8 cellular contexts compared by ENCODE assay signal in the genomic region with DNA sequence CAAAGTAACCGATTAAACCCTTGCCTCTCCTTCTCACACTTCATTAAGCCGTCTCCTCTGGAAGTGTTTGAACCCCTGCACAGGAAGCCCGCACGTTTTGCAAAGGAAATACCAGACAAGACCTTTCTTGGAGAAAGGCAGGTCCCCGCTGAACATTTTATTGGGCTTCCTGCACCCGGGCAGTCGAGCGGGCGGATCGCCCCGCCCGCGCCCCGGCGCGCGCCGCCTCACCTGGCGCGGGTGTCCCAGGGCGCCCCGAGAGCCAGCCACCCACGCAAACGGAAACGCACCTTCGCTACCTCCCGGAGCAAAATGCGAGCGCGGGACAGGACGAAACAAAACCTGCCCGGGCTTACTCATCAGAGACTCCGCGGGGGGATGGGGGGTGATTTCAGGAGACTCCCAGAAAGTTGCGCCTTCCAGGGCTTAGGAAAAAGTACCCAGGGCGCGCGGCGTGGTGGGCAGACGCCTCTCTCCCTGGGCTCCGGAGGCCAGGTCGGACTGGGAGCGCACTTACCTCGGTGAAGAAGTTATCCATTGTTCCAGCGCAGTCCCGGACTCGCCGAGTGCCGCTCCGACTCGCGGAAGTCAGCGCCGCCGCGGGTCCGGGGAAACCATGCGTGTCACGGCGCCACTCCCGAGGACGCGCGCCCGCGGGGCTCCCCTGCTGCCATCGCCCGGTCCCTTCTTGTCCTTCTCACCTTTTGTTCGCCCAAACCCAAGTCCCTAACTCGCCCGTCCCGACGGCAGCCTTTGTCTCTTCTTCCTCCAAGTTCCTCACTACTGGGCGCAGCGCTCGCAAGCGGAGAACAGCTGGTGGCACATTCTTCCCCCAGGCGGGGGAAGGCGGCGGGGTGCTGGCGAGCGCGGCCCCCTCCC. TPM values are rescaled to one million over a fixed set of nuclear protein-coding genes. Genes with fewer than 3 reads are reported as not detected.
DNase-seq lines count a peak whose midpoint lies in the region; ATAC-seq and TF ChIP-seq lines count a peak whose summit lies in the region.

No MANE protein-coding gene starts in this region.

- no peaks in the 10 kb centered on the region for H3K27me3 ChIP-seq in Peyer's patch

- H3K4me1 ChIP-seq in Peyer's patch: peaks cover 0 to 33% (median 0%) of the 10 kb centered on the region in 4 donors

- H3K27ac ChIP-seq in Peyer's patch: peak overlapping the region; percentile 48 to 95 (median 83)

- TF ChIP-seq CTCF in AG09309 (IDR thresholded peaks at IDR 0.05; ENCODE audit: control insufficient read depth, insufficient read depth, low read depth, low read length, missing control alignments): no peak
- TF ChIP-seq CTCF in Peyer's patch (IDR thresholded peaks at IDR 0.05): no peak

- ATAC-seq in GM18867 (IDR thresholded peaks at IDR 0.05; ENCODE audit: unreplicated experiment) (peak; percentile 53), HG03139 (IDR thresholded peaks at IDR 0.05; ENCODE audit: unreplicated experiment) (peak; percentile 38)

- no peaks in the 10 kb centered on the region for H3K36me3 ChIP-seq in Peyer's patch

- H3K4me3 ChIP-seq in AG09309 (ENCODE audit: control insufficient read depth, low read depth, low read length) (peak overlapping the region; percentile 95), Peyer's patch (peak overlapping the region; percentile 50 to 85 (median 70))

- DNase-seq in AG09309 (ENCODE audit: low read depth): no peak
- DNase-seq in Peyer's patch: peak in 2 of 3 donors; percentile 62 to 76
- peak; percentile 55 to 57 for DNase-seq in T47D (ENCODE audit: low read depth in 1 of 2, low spot score in 1 of 2)
- DNase-seq in kidney glomerular epithelial cell (lab: John Stamatoyannopoulos, UW): peak; percentile 49
- DNase-seq in stimulated activated CD4-positive, alpha-beta T cell treated with anti-CD3 and anti-CD28 coated beads, Interleukin-2, amount 100 ng/mL, for 24 hours: peak; percentile 16 to 50
- no peak for DNase-seq in occipital lobe (lab: John Stamatoyannopoulos, UW)

- no peaks in the 10 kb centered on the region for H3K9me3 ChIP-seq in Peyer's patch

- in situ Hi-C loops in T47D (cut with HindIII; ENCODE audit: low pct_unique_long_range_greater_than_20kb, low sequenced_read_pairs): no loop called here

- no peak for TF ChIP-seq POLR2A in Peyer's patch (IDR thresholded peaks at IDR 0.05)

RNA-seq across cellular contexts. Expression of a gene that starts 0.6 kb away (rescaled TPM):
- total RNA-seq in Peyer's patch (100 to 1,000 TPM in 1 of 4 donors, 10 to 100 TPM in 3; 34.7 to 122 (median 71.2) TPM), occipital lobe (31.2 TPM)

Comparison
In these comparisons a context has a peak if more than half of its experiments do, and no peak if none do; other contexts are left out.
1. DNase-seq: peak in Peyer's patch (2 of 3), T47D (2 of 2), kidney glomerular epithelial cell (single experiment) and stimulated activated CD4-positive, alpha-beta T cell treated with anti-CD3 and anti-CD28 coated beads, Interleukin-2, amount 100 ng/mL, for 24 hours (2 of 2); none in AG09309 (single experiment) and occipital lobe (single experiment).